In the genomic region with DNA sequence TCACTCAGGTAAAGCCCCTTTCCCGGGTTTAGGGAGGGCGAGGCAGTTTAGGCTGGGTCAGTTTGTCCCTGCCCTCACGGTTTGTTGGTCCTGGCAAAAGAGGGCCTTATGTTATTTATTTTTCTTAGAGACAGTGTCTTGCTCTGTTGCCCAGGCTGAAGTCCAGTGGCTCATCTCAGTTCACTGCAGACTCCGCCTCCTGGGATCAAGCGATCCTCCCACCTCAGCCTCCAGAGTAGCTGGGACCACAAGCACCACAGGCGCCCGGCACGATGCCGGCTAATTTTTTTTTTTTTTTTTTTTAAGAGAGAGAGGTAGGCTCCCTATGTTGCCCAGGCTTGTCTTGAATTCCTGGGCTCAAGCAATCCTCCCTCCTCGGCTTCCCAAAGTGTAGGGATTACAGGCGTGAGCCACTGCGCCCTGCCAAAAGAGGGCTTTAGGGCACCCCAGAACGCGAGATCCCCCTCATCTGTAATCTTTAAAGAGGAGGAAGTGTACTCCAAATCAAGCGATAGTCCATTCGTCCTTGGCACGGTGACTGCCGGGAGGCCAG, we compare ENCODE assay signal across 8 cellular contexts. TPM values are rescaled to one million over a fixed set of nuclear protein-coding genes. Genes with fewer than 3 reads are reported as not detected.
A peak's percentile ranks its signal among the peaks of the same experiment; 100 is the strongest.
DNase-seq lines count a peak whose midpoint lies in the region; ATAC-seq, FAIRE-seq and TF ChIP-seq lines count a peak whose summit lies in the region.

No MANE protein-coding gene starts in this region.

- TF ChIP-seq EP300 in stomach (IDR thresholded peaks at IDR 0.05) = no peak

- no peak for DNase-seq in GM06990 (ENCODE audit: extremely low read depth, insufficient read length)
- peak; percentile 11 for DNase-seq in amniotic epithelial cell (ENCODE audit: low read depth)
- DNase-seq in keratinocyte (ENCODE audit: low read depth, low spot score) = no peak
- no peak for DNase-seq in stomach
- no peak for DNase-seq in GF-D8 (lab: John Stamatoyannopoulos, UW)

- H3K27ac ChIP-seq in keratinocyte (ENCODE audit: control insufficient read depth, insufficient read depth, low read length) (peak overlapping the region; percentile 84), stomach (peak overlapping the region; percentile 80 to 96 (median 93))

- H3K9me3 ChIP-seq in keratinocyte (ENCODE audit: control insufficient read depth, low read depth, low read length) (no peaks in the 10 kb centered on the region), stomach (no peaks in the 10 kb centered on the region)

- peaks cover 4% of the 10 kb centered on the region for H3K36me3 ChIP-seq in GM06990 (ENCODE audit: control insufficient read depth, insufficient read depth, low read length)
- H3K36me3 ChIP-seq in keratinocyte (ENCODE audit: control insufficient read depth in 2 of 2, extremely low read depth in 1 of 2, insufficient read depth in 2 of 2, low read length in 2 of 2) = peaks cover 19% of the 10 kb centered on the region in 2 experiments
- peaks cover 21 to 29% (median 27%) of the 10 kb centered on the region in 4 donors for H3K36me3 ChIP-seq in stomach

- no peak for TF ChIP-seq POLR2A in stomach (IDR thresholded peaks at IDR 0.05)

- H3K4me1 ChIP-seq in keratinocyte (ENCODE audit: control insufficient read depth, extremely low read depth, insufficient read depth, low read length) (peaks cover 5% of the 10 kb centered on the region), stomach (peaks cover 0 to 33% (median 16%) of the 10 kb centered on the region in 4 donors)

- peaks cover 30% of the 10 kb centered on the region for H3K79me2 ChIP-seq in keratinocyte (ENCODE audit: control insufficient read depth, insufficient read depth, low read length)

- TF ChIP-seq CTCF in GM06990 (IDR thresholded peaks at IDR 0.05; ENCODE audit: insufficient read depth, low read length, poor library complexity, severe bottlenecking) (no peak), keratinocyte (optimal IDR thresholded peaks at IDR 0.05 in 1 of 3, IDR thresholded peaks at IDR 0.05 in 1 of 3, conservative IDR thresholded peaks at IDR 0.05 in 1 of 3; ENCODE audit: extremely low read depth in 1 of 3, insufficient read depth in 2 of 3, low read length in 3 of 3) (no peak), stomach (IDR thresholded peaks at IDR 0.05) (no peak)

- FAIRE-seq in keratinocyte (lab: Jason Lieb, UNC) = no peak

- H3K4me2 ChIP-seq in keratinocyte (ENCODE audit: control insufficient read depth, extremely low read depth, insufficient read depth, low read depth, low read length) = peak overlapping the region; percentile 73

- no peaks in the 10 kb centered on the region for H4K20me1 ChIP-seq in keratinocyte (ENCODE audit: control insufficient read depth, extremely low read depth, insufficient read depth, low read length)

- 29 to 36% (median 33%) methylated on average over 18 of the region's 18 CpGs for WGBS in stomach, 5 donors

- ATAC-seq in HG03378 (IDR thresholded peaks at IDR 0.05; ENCODE audit: unreplicated experiment) (peak; percentile 0), HG03025 (IDR thresholded peaks at IDR 0.05; ENCODE audit: low FRiP score, unreplicated experiment) (no peak), HG03565 (IDR thresholded peaks at IDR 0.05; ENCODE audit: unreplicated experiment) (no peak)

- H3K27me3 ChIP-seq in GM06990 (replicated peaks; ENCODE audit: control insufficient read depth, insufficient read depth, low read length) = no peaks in the 10 kb centered on the region
- H3K27me3 ChIP-seq in keratinocyte (ENCODE audit: control insufficient read depth, extremely low read depth, insufficient read depth, low read length) = no peaks in the 10 kb centered on the region
- H3K27me3 ChIP-seq in stomach = peaks cover 0 to 1% (median 0%) of the 10 kb centered on the region in 3 donors

- H2AFZ ChIP-seq in keratinocyte (ENCODE audit: control insufficient read depth, low read length) = peak overlapping the region; percentile 88

- peak overlapping the region; percentile 89 for H3K9ac ChIP-seq in keratinocyte (ENCODE audit: control insufficient read depth, extremely low read depth, insufficient read depth, low read length)

- dilution Hi-C loops in keratinocyte (cut with MboI; ENCODE audit: extremely low pct_ligation_motif_present, low sequenced_read_pairs) = no loop called here

- intact Hi-C loops in stomach (cut with DNase I; ENCODE audit: low total_unique reads) = no loop called here

- H3K4me3 ChIP-seq in GM06990 (replicated peaks; ENCODE audit: low read depth, low read length) (peak overlapping the region; percentile 72), keratinocyte (ENCODE audit: control insufficient read depth in 2 of 3, extremely low read depth in 1 of 3, insufficient read depth in 2 of 3, low read depth in 1 of 3, low read length in 3 of 3) (peak overlapping the region; percentile 79 to 88 (median 83)), stomach (peak overlapping the region; percentile 64 to 89 (median 79))

- no peaks in the 10 kb centered on the region for H3K9me1 ChIP-seq in keratinocyte (ENCODE audit: control insufficient read depth, extremely low read depth, insufficient read depth, low read length)

RNA-seq across cellular contexts. Expression of a gene that starts 0.6 kb away (rescaled TPM):
- polyA plus RNA-seq in keratinocyte = 6.1 to 11.4 TPM (median 8.6 TPM) in 3 replicates
- 20.3 TPM for polyA plus RNA-seq in keratinocyte (2011; ENCODE audit: low read depth)
- 7.0 and 7.6 TPM in 2 replicates for polyA plus RNA-seq in keratinocyte (2011; cell fraction: cytosol; rRNA removed)
- 13.2 and 16.8 TPM in 2 replicates for polyA plus RNA-seq in keratinocyte (2011; cell fraction: nucleus; rRNA removed)
- polyA plus RNA-seq in keratinocyte (2012; ENCODE audit: low replicate concordance) = 10.2 and 22.7 TPM in 2 replicates
- 6.1 to 13.6 TPM (median 6.7 TPM) in 3 replicates for polyA minus RNA-seq in keratinocyte
- 5.6 TPM for polyA minus RNA-seq in keratinocyte (2011; cell fraction: cytosol; rRNA and poly(A)+ RNA removed)
- 8.9 and 16.8 TPM in 2 replicates for polyA minus RNA-seq in keratinocyte (2011; cell fraction: nucleus; rRNA and poly(A)+ RNA removed)
- 10 to 100 TPM in 3 of 5 donors, 1 to 10 TPM in 2; 1.8 to 33.9 (median 15.2) TPM for total RNA-seq in stomach
- 1 to 10 TPM; 5.7 to 6.9 (median 6.5) TPM for polyA plus RNA-seq in stomach
